ENCODE assay signal across 1 cellular context in the genomic region with DNA sequence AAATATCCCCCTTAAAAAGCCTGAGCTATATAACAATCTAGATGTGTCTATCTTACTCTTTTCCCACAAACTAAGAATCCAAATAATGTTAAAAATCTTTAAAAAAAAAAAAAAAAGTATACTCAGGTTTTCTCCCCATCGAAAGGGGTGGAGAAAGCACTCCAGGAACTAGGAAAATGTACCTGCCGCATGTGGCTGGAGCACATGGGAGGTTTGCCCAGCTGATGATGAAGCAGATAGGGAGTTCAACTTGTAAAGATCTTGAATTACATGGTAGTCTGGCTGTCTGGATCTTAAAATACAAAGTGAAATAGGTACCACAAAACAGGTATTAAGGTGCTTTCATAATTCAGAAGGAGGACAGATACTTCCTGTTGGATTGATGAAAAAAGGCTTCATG.
TF ChIP-seq lines count a peak whose summit lies in the region.

No MANE protein-coding gene starts in this region.

TF ChIP-seq in K562, 482 proteins besides CTCF, POLR2A, EP300 and RAD21 (continued from another document):
- no peak for TF ChIP-seq GMEB1 (CRISPR knock-in tag; IDR thresholded peaks at IDR 0.05)
- no peak for TF ChIP-seq ZNF668 (CRISPR knock-in tag; IDR thresholded peaks at IDR 0.05)
- no peak for TF ChIP-seq RHOXF2B (CRISPR knock-in tag; conservative IDR thresholded peaks at IDR 0.05)
- no peak for TF ChIP-seq MCM7 (IDR thresholded peaks at IDR 0.05)
- no peak for TF ChIP-seq SMARCA5 (IDR thresholded peaks at IDR 0.05)
- no peak for TF ChIP-seq DIDO1 (tag; IDR thresholded peaks at IDR 0.05; ENCODE audit: low read depth)
- no peak for TF ChIP-seq CBFB (CRISPR knock-in tag; IDR thresholded peaks at IDR 0.05)
- TF ChIP-seq, protein P1, sequence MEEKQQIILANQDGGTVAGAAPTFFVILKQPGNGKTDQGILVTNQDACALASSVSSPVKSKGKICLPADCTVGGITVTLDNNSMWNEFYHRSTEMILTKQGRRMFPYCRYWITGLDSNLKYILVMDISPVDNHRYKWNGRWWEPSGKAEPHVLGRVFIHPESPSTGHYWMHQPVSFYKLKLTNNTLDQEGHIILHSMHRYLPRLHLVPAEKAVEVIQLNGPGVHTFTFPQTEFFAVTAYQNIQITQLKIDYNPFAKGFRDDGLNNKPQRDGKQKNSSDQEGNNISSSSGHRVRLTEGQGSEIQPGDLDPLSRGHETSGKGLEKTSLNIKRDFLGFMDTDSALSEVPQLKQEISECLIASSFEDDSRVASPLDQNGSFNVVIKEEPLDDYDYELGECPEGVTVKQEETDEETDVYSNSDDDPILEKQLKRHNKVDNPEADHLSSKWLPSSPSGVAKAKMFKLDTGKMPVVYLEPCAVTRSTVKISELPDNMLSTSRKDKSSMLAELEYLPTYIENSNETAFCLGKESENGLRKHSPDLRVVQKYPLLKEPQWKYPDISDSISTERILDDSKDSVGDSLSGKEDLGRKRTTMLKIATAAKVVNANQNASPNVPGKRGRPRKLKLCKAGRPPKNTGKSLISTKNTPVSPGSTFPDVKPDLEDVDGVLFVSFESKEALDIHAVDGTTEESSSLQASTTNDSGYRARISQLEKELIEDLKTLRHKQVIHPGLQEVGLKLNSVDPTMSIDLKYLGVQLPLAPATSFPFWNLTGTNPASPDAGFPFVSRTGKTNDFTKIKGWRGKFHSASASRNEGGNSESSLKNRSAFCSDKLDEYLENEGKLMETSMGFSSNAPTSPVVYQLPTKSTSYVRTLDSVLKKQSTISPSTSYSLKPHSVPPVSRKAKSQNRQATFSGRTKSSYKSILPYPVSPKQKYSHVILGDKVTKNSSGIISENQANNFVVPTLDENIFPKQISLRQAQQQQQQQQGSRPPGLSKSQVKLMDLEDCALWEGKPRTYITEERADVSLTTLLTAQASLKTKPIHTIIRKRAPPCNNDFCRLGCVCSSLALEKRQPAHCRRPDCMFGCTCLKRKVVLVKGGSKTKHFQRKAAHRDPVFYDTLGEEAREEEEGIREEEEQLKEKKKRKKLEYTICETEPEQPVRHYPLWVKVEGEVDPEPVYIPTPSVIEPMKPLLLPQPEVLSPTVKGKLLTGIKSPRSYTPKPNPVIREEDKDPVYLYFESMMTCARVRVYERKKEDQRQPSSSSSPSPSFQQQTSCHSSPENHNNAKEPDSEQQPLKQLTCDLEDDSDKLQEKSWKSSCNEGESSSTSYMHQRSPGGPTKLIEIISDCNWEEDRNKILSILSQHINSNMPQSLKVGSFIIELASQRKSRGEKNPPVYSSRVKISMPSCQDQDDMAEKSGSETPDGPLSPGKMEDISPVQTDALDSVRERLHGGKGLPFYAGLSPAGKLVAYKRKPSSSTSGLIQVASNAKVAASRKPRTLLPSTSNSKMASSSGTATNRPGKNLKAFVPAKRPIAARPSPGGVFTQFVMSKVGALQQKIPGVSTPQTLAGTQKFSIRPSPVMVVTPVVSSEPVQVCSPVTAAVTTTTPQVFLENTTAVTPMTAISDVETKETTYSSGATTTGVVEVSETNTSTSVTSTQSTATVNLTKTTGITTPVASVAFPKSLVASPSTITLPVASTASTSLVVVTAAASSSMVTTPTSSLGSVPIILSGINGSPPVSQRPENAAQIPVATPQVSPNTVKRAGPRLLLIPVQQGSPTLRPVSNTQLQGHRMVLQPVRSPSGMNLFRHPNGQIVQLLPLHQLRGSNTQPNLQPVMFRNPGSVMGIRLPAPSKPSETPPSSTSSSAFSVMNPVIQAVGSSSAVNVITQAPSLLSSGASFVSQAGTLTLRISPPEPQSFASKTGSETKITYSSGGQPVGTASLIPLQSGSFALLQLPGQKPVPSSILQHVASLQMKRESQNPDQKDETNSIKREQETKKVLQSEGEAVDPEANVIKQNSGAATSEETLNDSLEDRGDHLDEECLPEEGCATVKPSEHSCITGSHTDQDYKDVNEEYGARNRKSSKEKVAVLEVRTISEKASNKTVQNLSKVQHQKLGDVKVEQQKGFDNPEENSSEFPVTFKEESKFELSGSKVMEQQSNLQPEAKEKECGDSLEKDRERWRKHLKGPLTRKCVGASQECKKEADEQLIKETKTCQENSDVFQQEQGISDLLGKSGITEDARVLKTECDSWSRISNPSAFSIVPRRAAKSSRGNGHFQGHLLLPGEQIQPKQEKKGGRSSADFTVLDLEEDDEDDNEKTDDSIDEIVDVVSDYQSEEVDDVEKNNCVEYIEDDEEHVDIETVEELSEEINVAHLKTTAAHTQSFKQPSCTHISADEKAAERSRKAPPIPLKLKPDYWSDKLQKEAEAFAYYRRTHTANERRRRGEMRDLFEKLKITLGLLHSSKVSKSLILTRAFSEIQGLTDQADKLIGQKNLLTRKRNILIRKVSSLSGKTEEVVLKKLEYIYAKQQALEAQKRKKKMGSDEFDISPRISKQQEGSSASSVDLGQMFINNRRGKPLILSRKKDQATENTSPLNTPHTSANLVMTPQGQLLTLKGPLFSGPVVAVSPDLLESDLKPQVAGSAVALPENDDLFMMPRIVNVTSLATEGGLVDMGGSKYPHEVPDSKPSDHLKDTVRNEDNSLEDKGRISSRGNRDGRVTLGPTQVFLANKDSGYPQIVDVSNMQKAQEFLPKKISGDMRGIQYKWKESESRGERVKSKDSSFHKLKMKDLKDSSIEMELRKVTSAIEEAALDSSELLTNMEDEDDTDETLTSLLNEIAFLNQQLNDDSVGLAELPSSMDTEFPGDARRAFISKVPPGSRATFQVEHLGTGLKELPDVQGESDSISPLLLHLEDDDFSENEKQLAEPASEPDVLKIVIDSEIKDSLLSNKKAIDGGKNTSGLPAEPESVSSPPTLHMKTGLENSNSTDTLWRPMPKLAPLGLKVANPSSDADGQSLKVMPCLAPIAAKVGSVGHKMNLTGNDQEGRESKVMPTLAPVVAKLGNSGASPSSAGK (IDR thresholded peaks at IDR 0.05), result peak; percentile 45
- no peak for TF ChIP-seq HLTF (IDR thresholded peaks at IDR 0.05)
- peak; percentile 45 to 49; a peak in 1 of 4 replicates for TF ChIP-seq HDAC1 (IDR thresholded peaks at IDR 0.05)
